In genomic region chr9:122777935-122778671, GRCh38 we compare ENCODE assay signal across 13 cellular contexts. TPM values are rescaled to one million over a fixed set of nuclear protein-coding genes. Genes with fewer than 3 reads are reported as not detected.
A peak's percentile ranks its signal among the peaks of the same experiment; 100 is the strongest.
DNase-seq lines count a peak whose midpoint lies in the region; ATAC-seq and TF ChIP-seq lines count a peak whose summit lies in the region.
"Had no signal": no experiment of that assay in that cellular context is flagged by ENCODE, and none has a peak within 500 bp of the region (broad histone marks: within the 10 kb centered on the region; RNA-seq: fewer than 3 reads in every experiment).

No MANE protein-coding gene starts in this region.

- ATAC-seq in omental fat pad (ENCODE audit: low FRiP score) = no peak
- ATAC-seq: activated CD8-positive, alpha-beta T cell treated with anti-CD3 and anti-CD28 coated beads for 36 hours; naive thymus-derived CD4-positive, alpha-beta T cell; sciatic nerve had no signal

- H3K9me3 ChIP-seq in MG63 = no peaks in the 10 kb centered on the region

- no peak overlapping the region for H3K4me3 ChIP-seq in MG63

- TF ChIP-seq CTCF in omental fat pad (IDR thresholded peaks at IDR 0.05) = no peak

- DNase-seq in EL (peak; percentile 75), MG63 (peak; percentile 15), dedifferentiated amniotic fluid mesenchymal stem cell (ENCODE audit: extremely low spot score) (peak; percentile 29), renal cortical epithelial cell (ENCODE audit: low read depth) (peak; percentile 69), omental fat pad (ENCODE audit: low spot score) (no peak), NCI-H82 treated with DMSO at 0.1 percent for 48 hours (lab: John Stamatoyannopoulos, UW; ENCODE audit: unreplicated experiment) (no peak)
- no peak for DNase-seq in stimulated activated CD4-positive, alpha-beta T cell treated with anti-CD3 and anti-CD28 coated beads, Interleukin-2, amount 100 ng/mL, for 48 hours
- DNase-seq: activated CD8-positive, alpha-beta T cell treated with anti-CD3 and anti-CD28 coated beads for 36 hours; activated naive CD4-positive, alpha-beta T cell treated with Interleukin-2 at 50 U/mL for 16 hours; kidney glomerular epithelial cell; naive thymus-derived CD4-positive, alpha-beta T cell had no signal

- H3K36me3 ChIP-seq in MG63 = no peaks in the 10 kb centered on the region

- H3K27me3 ChIP-seq in MG63 = no peaks in the 10 kb centered on the region

RNA-seq across cellular contexts. Expression of gene OR5C1, which starts 10.6 kb away (rescaled TPM):
- not detected in 2 replicates for total RNA-seq in MG63 (2014; rRNA removed; shearing (Covaris generic); ENCODE audit: low replicate concordance)
- not detected in 2 replicates for total RNA-seq in renal cortical epithelial cell
- not detected for total RNA-seq in omental fat pad
- total RNA-seq: activated CD8-positive, alpha-beta T cell treated with anti-CD3 and anti-CD28 coated beads for 36 hours; naive thymus-derived CD4-positive, alpha-beta T cell; OCI-LY7; sciatic nerve had no signal

RNA-seq across cellular contexts. Expression of gene OR1K1, which starts 21.8 kb away (rescaled TPM):
- total RNA-seq in MG63 (2014; rRNA removed; shearing (Covaris generic); ENCODE audit: low replicate concordance) = not detected in 2 replicates
- total RNA-seq in renal cortical epithelial cell = not detected in 2 replicates
- not detected for total RNA-seq in omental fat pad
- total RNA-seq: activated CD8-positive, alpha-beta T cell treated with anti-CD3 and anti-CD28 coated beads for 36 hours; naive thymus-derived CD4-positive, alpha-beta T cell; OCI-LY7; sciatic nerve had no signal

RNA-seq across cellular contexts. Expression of gene OR1L6, which starts 36.0 kb away (rescaled TPM):
- total RNA-seq in MG63 (2014; rRNA removed; shearing (Covaris generic); ENCODE audit: low replicate concordance) = not detected in 2 replicates
- total RNA-seq in renal cortical epithelial cell = not detected in 2 replicates
- not detected for total RNA-seq in omental fat pad
- total RNA-seq: activated CD8-positive, alpha-beta T cell treated with anti-CD3 and anti-CD28 coated beads for 36 hours; naive thymus-derived CD4-positive, alpha-beta T cell; OCI-LY7; sciatic nerve had no signal

RNA-seq across cellular contexts. Expression of gene PDCL, which starts 50.3 kb away (rescaled TPM):
- 23.4 and 25.8 TPM in 2 replicates for total RNA-seq in MG63 (2014; rRNA removed; shearing (Covaris generic); ENCODE audit: low replicate concordance)
- total RNA-seq in renal cortical epithelial cell (51.9 and 53.7 TPM in 2 replicates), omental fat pad (10 to 100 TPM; 10.8 to 23.5 (median 13.7) TPM)

RNA-seq across cellular contexts. Expression of gene OR1L4, which starts 54.3 kb away (rescaled TPM):
- not detected in 2 replicates for total RNA-seq in MG63 (2014; rRNA removed; shearing (Covaris generic); ENCODE audit: low replicate concordance)
- total RNA-seq in renal cortical epithelial cell = not detected in 2 replicates
- total RNA-seq in omental fat pad = not detected
- total RNA-seq: activated CD8-positive, alpha-beta T cell treated with anti-CD3 and anti-CD28 coated beads for 36 hours; naive thymus-derived CD4-positive, alpha-beta T cell; OCI-LY7; sciatic nerve had no signal

Comparison
In these comparisons a context has a peak if more than half of its experiments do, and no peak if none do; other contexts are left out.
1. DNase-seq: peak in EL (single experiment), MG63 (single experiment), dedifferentiated amniotic fluid mesenchymal stem cell (single experiment) and renal cortical epithelial cell (single experiment); none in omental fat pad (single experiment), stimulated activated CD4-positive, alpha-beta T cell treated with anti-CD3 and anti-CD28 coated beads, Interleukin-2, amount 100 ng/mL, for 48 hours (0 of 2) and NCI-H82 treated with DMSO at 0.1 percent for 48 hours (single experiment).